In the genomic region with DNA sequence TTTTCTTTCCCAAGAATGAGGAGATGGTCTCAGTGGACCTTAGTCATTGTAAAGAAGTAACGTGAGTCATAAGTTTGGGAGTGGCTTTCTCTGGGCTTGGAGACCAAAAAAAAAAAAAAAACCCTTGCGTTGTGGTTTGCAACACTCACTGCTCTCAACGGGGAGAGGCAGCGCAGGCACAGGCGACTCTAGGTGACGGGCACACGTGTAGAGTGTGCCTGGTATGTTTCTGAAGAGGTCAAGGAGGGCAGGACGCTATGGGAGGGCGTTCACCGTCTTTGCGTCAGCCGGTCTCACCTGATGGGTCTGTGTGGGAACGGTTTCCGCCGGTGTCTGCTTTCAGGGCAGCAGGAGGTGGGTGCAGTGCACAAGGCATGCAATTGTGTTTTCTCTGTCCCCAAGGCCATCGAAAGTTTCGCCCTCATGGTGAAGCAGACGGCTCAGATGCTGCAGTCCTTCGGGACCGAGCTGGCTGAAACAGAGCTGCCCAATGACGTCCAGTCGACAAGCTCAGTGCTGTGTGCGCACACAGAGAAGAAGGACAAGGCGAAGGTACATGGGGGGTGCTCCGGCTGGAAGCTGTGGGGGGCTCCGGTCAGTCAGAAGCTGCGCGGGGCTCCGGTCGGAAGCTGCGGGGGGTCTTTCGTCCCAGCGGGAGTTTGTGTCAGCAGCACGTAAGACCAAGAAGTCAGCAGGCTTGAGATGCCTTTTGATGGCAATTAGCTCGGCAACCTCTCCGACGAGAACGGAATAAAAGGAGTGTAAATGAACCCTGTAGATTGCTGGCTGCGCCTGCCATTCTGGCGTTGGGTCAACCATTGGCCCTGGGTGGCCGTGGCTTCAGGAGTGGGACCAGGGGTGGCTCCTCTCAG, we compare ENCODE assay signal across 1 cellular context.
TF ChIP-seq lines count a peak whose summit lies in the region.

No MANE protein-coding gene starts in this region.

TF ChIP-seq in HepG2, 621 proteins besides CTCF, POLR2A, EP300 and RAD21:
- no peak for TF ChIP-seq ZNF230 (CRISPR knock-in tag; IDR thresholded peaks at IDR 0.05)
- no peak for TF ChIP-seq ZKSCAN1 (IDR thresholded peaks at IDR 0.05; ENCODE audit: low read length)
- TF ChIP-seq MEIS1 (CRISPR knock-in tag; IDR thresholded peaks at IDR 0.05; ENCODE audit: borderline replicate concordance), result no peak
- TF ChIP-seq HOXA5 (CRISPR knock-in tag; IDR thresholded peaks at IDR 0.05), result no peak
- TF ChIP-seq PTBP1 (IDR thresholded peaks at IDR 0.05; ENCODE audit: low read depth, low read length, poor library complexity, severe bottlenecking), result no peak
- TF ChIP-seq CHD2 (IDR thresholded peaks at IDR 0.05; ENCODE audit: low read depth, low read length), result no peak
- TF ChIP-seq ZNF274 (CRISPR knock-in tag; IDR thresholded peaks at IDR 0.05), result no peak
- no peak for TF ChIP-seq ARNTL (CRISPR knock-in tag; IDR thresholded peaks at IDR 0.05)
- TF ChIP-seq ZNF558 (CRISPR knock-in tag; IDR thresholded peaks at IDR 0.05; ENCODE audit: borderline replicate concordance), result no peak
- no peak for TF ChIP-seq MTA1 (CRISPR knock-in tag; IDR thresholded peaks at IDR 0.05; ENCODE audit: borderline replicate concordance)
- TF ChIP-seq ZNF670 (CRISPR knock-in tag; IDR thresholded peaks at IDR 0.05; ENCODE audit: borderline replicate concordance), result no peak
- TF ChIP-seq KDM5B (CRISPR knock-in tag; IDR thresholded peaks at IDR 0.05; ENCODE audit: borderline replicate concordance), result no peak
- TF ChIP-seq HNF4G (IDR thresholded peaks at IDR 0.05; ENCODE audit: borderline replicate concordance, low read depth, low read length), result no peak
- TF ChIP-seq HNF4G (CRISPR knock-in tag; IDR thresholded peaks at IDR 0.05; ENCODE audit: borderline replicate concordance, low read depth), result no peak
- TF ChIP-seq ZBTB10 (CRISPR knock-in tag; IDR thresholded peaks at IDR 0.05; ENCODE audit: borderline replicate concordance), result no peak
- no peak for TF ChIP-seq ZFX (CRISPR knock-in tag; IDR thresholded peaks at IDR 0.05; ENCODE audit: low read depth)
- TF ChIP-seq DPF2 (CRISPR knock-in tag; IDR thresholded peaks at IDR 0.05; ENCODE audit: borderline replicate concordance, low read depth), result no peak
- no peak for TF ChIP-seq ZSCAN21 (CRISPR knock-in tag; IDR thresholded peaks at IDR 0.05; ENCODE audit: borderline replicate concordance)
- TF ChIP-seq NFKB2 (CRISPR knock-in tag; IDR thresholded peaks at IDR 0.05; ENCODE audit: borderline replicate concordance), result no peak
- no peak for TF ChIP-seq NBN (conservative IDR thresholded peaks at IDR 0.05)
TF ChIP-seq in HepG2: peak in this region for 0.
